13 cellular contexts compared by ENCODE assay signal in the genomic region with DNA sequence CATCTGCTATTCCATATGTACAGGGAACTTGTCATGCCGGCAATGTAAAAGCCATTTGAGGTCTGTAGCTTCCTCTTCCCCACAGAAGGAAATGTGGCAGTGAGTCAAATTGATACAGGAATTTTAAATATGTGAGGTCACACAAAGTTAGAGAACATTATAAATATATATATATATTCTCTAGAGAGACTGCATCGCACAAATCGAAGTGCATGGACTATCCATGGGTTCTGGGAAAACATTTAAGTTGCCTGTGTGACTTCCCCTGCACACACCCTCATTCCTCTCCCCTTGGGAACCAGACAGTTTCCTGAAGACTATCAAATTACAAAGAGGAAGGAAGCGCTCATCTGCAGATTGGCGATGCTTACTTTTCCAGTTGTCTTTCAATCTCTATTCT.
DNase-seq lines count a peak whose midpoint lies in the region; ATAC-seq and TF ChIP-seq lines count a peak whose summit lies in the region.
"Had no signal": no experiment of that assay in that cellular context is flagged by ENCODE, and none has a peak within 500 bp of the region (broad histone marks: within the 10 kb centered on the region; RNA-seq: fewer than 3 reads in every experiment).

No MANE protein-coding gene starts in this region.

- in situ Hi-C loops in KBM-7 (cut with MboI; ENCODE audit: low pct_unique_long_range_greater_than_20kb, low sequenced_read_pairs) = no loop called here
- in situ Hi-C loops in G401 (cut with HindIII; ENCODE audit: low sequenced_read_pairs) = no loop called here

- no peaks in the 10 kb centered on the region for H3F3A ChIP-seq in DOHH2 (ENCODE audit: control insufficient read depth, insufficient read depth)

- H3K27ac ChIP-seq in DOHH2 (ENCODE audit: low read depth, low read length) = no peak overlapping the region
- no peak overlapping the region for H3K27ac ChIP-seq in upper lobe of right lung
- H3K27ac ChIP-seq: dorsolateral prefrontal cortex had no signal

- peaks cover 17% of the 10 kb centered on the region for H3K4me1 ChIP-seq in DOHH2 (ENCODE audit: control insufficient read depth, low read length)
- peaks cover 25% of the 10 kb centered on the region for H3K4me1 ChIP-seq in adipocyte (ENCODE audit: control insufficient read depth, insufficient read depth, low read length)
- no peaks in the 10 kb centered on the region for H3K4me1 ChIP-seq in upper lobe of right lung

- peak overlapping the region; percentile 47 for H3K4me2 ChIP-seq in DOHH2 (ENCODE audit: low read length)

- TF ChIP-seq CTCF in DOHH2 (IDR thresholded peaks at IDR 0.05; ENCODE audit: low read depth, low read length, poor library complexity, severe bottlenecking) (no peak), upper lobe of right lung (IDR thresholded peaks at IDR 0.05) (no peak)

- no peak overlapping the region for H3K4me3 ChIP-seq in DOHH2 (ENCODE audit: low read length)
- H3K4me3 ChIP-seq in adipocyte (ENCODE audit: low read length) = no peak overlapping the region
- no peak overlapping the region for H3K4me3 ChIP-seq in upper lobe of right lung
- H3K4me3 ChIP-seq: dorsolateral prefrontal cortex had no signal

- H3K9me3 ChIP-seq in DOHH2 (ENCODE audit: control insufficient read depth, insufficient read depth, low read length) = no peaks in the 10 kb centered on the region
- H3K9me3 ChIP-seq in adipocyte (ENCODE audit: control insufficient read depth, low read length) = no peaks in the 10 kb centered on the region
- no peaks in the 10 kb centered on the region for H3K9me3 ChIP-seq in upper lobe of right lung

- no peaks in the 10 kb centered on the region for H4K20me1 ChIP-seq in DOHH2 (ENCODE audit: control insufficient read depth, insufficient read depth, low read depth, low read length)

- no peaks in the 10 kb centered on the region; the same call in 1 of the 2 replicates for H3K27me3 ChIP-seq in DOHH2 (ENCODE audit: control insufficient read depth, low read length)
- H3K27me3 ChIP-seq in adipocyte (replicated peaks; ENCODE audit: control insufficient read depth, insufficient read depth, low read length) = no peaks in the 10 kb centered on the region
- H3K27me3 ChIP-seq in upper lobe of right lung = no peaks in the 10 kb centered on the region

- ATAC-seq in GM18868 (IDR thresholded peaks at IDR 0.05; ENCODE audit: unreplicated experiment) (no peak), upper lobe of right lung (no peak)

- H3K36me3 ChIP-seq in DOHH2 (ENCODE audit: control insufficient read depth, low read length) = no peaks in the 10 kb centered on the region
- no peaks in the 10 kb centered on the region for H3K36me3 ChIP-seq in adipocyte (ENCODE audit: control insufficient read depth, insufficient read depth, low read length, severe bottlenecking)
- no peaks in the 10 kb centered on the region for H3K36me3 ChIP-seq in upper lobe of right lung

- DNase-seq in KBM-7 (peak; percentile 58), adipocyte (ENCODE audit: low read depth) (peak; percentile 59), left kidney (ENCODE audit: low read depth, low spot score) (peak; percentile 55), NCI-H146 treated with DMSO at 0.1 percent for 48 hours (lab: John Stamatoyannopoulos, UW; ENCODE audit: unreplicated experiment) (no peak), upper lobe of right lung (no peak), G401 (ENCODE audit: low spot score) (no peak)
- DNase-seq: activated CD4-positive, alpha-beta T cell treated with anti-CD3 and anti-CD28 coated beads for 4 hours; activated naive CD4-positive, alpha-beta T cell; dorsolateral prefrontal cortex; hypothalamus; NCI-H187 had no signal

- H3K9me2 ChIP-seq in DOHH2 (replicated peaks; ENCODE audit: control insufficient read depth, low read length) = no peaks in the 10 kb centered on the region

- H3K9ac ChIP-seq in adipocyte (ENCODE audit: low read length) = no peak overlapping the region

- no peaks in the 10 kb centered on the region for H3K79me2 ChIP-seq in DOHH2 (ENCODE audit: control insufficient read depth, low read length)

- intact Hi-C loops in upper lobe of right lung (cut with DNase I) = no loop called here

Comparison
In these comparisons a context has a peak if more than half of its experiments do, and no peak if none do; other contexts are left out.
1. DNase-seq: peak in KBM-7 (single experiment), adipocyte (single experiment) and left kidney (single experiment); none in NCI-H146 treated with DMSO at 0.1 percent for 48 hours (single experiment), upper lobe of right lung (single experiment) and G401 (single experiment).